ENCODE assay signal across 26 cellular contexts in the genomic region with DNA sequence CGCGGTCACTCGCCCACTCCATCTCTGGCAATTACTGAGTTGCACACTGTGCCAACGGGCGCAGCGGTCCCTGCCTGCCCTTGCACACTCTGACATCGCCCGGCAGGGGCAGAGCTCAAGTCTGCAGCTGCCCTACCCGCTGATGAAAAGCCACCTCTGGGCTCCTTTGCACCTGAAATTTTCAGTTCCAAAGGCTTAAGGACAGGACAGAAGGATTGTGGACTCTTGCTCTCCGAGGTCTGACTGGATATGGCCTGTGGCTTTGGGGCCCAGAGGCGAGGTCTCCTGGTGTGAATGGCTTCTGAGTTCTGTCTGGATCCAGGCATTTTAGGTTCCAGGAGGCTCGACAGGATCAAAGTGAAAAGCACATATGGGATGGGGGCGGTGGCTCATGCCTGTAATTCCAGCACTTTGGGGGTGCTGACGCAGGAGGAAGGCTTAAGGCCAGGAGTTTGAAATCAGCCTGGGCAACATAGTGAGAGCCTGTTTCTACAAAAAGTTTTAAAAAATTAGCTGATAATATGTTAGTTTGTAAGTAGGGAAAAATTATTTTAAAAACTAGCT.
DNase-seq lines count a peak whose midpoint lies in the region; ATAC-seq, FAIRE-seq and TF ChIP-seq lines count a peak whose summit lies in the region.
"Had no signal": no experiment of that assay in that cellular context is flagged by ENCODE, and none has a peak within 500 bp of the region (broad histone marks: within the 10 kb centered on the region; RNA-seq: fewer than 3 reads in every experiment).

No MANE protein-coding gene starts in this region.

- DNase-seq in ELF-1 (ENCODE audit: low read depth, low spot score) (peak; percentile 13), brain microvascular endothelial cell (no peak), sciatic nerve (ENCODE audit: low spot score) (peak; percentile 26), NCI-H146 treated with DMSO at 0.1 percent for 48 hours (lab: John Stamatoyannopoulos, UW; ENCODE audit: unreplicated experiment) (no peak), pancreas (no peak)
- DNase-seq: activated CD8-positive, alpha-beta T cell treated with anti-CD3 and anti-CD28 coated beads for 36 hours; activated naive CD8-positive, alpha-beta T cell treated with anti-CD3 and anti-CD28 coated beads for 36 hours; aorta; DND-41; foreskin keratinocyte; KG1; left colon; mesenchymal stem cell; NCI-H146; NCI-H524; small intestine; T-helper 17 cell; trophoblast cell had no signal

- intact Hi-C loops in sciatic nerve (cut with DNase I) (no loop called here), pancreas (cut with DNase I) (no loop called here)

- H2AFZ ChIP-seq in Loucy (ENCODE audit: low read length): peak overlapping the region; percentile 13; the same call in 1 of the 2 replicates

- no peaks in the 10 kb centered on the region for H3K9me2 ChIP-seq in Loucy (replicated peaks; ENCODE audit: low read depth, low read length)

- FAIRE-seq in pancreas (lab: Jason Lieb, UNC): no peak
- FAIRE-seq: GM18507, HTR-8/SVneo, RCC 7860, small intestine had no signal

- H3K4me3 ChIP-seq in Loucy (ENCODE audit: low read length, poor library complexity, severe bottlenecking) (no peak overlapping the region), brain microvascular endothelial cell (ENCODE audit: low read depth, low read length) (no peak overlapping the region), pancreas (no peak overlapping the region)
- H3K4me3 ChIP-seq: esophagus muscularis mucosa had no signal

- no peaks in the 10 kb centered on the region for H3K27me3 ChIP-seq in Loucy (ENCODE audit: insufficient read depth, low read length, poor library complexity, severe bottlenecking)
- H3K27me3 ChIP-seq in brain microvascular endothelial cell (replicated peaks): peaks cover 7% of the 10 kb centered on the region
- no peaks in the 10 kb centered on the region for H3K27me3 ChIP-seq in pancreas
- H3K27me3 ChIP-seq: esophagus muscularis mucosa, neutrophil had no signal

- H3K4me2 ChIP-seq in Loucy (ENCODE audit: low read depth, low read length, poor library complexity, severe bottlenecking): no peak overlapping the region

- H4K20me1 ChIP-seq in Loucy (ENCODE audit: insufficient read depth, low read length, poor library complexity, severe bottlenecking): no peaks in the 10 kb centered on the region

- H3K9me3 ChIP-seq in Loucy (ENCODE audit: insufficient read depth, low read depth, low read length): no peaks in the 10 kb centered on the region
- H3K9me3 ChIP-seq in pancreas: no peaks in the 10 kb centered on the region
- H3K9me3 ChIP-seq: esophagus muscularis mucosa, neutrophil had no signal

- in situ Hi-C loops in brain microvascular endothelial cell (cut with HindIII; ENCODE audit: low pct_ligation_motif_present, low sequenced_read_pairs): no loop called here

- TF ChIP-seq CTCF in Loucy (conservative IDR thresholded peaks at IDR 0.05; ENCODE audit: low read length) (no peak), brain microvascular endothelial cell (IDR thresholded peaks at IDR 0.05; ENCODE audit: low read depth, low read length, missing control alignments) (peak; percentile 19), pancreas (IDR thresholded peaks at IDR 0.05) (no peak)

- no peaks in the 10 kb centered on the region for H3K36me3 ChIP-seq in Loucy (ENCODE audit: insufficient read depth, low read length)
- no peaks in the 10 kb centered on the region for H3K36me3 ChIP-seq in brain microvascular endothelial cell (replicated peaks)
- H3K36me3 ChIP-seq in pancreas: no peaks in the 10 kb centered on the region
- H3K36me3 ChIP-seq: esophagus muscularis mucosa, neutrophil had no signal

- ATAC-seq in sciatic nerve (no peak), GM19395 (IDR thresholded peaks at IDR 0.05; ENCODE audit: unreplicated experiment) (no peak), pancreas (no peak)
- ATAC-seq: activated CD8-positive, alpha-beta T cell treated with anti-CD3 and anti-CD28 coated beads for 36 hours; foreskin keratinocyte; left colon; T-helper 17 cell had no signal

- H3K27ac ChIP-seq in brain microvascular endothelial cell (no peak overlapping the region), pancreas (no peak overlapping the region)
- H3K27ac ChIP-seq: C4-2B, esophagus muscularis mucosa, foreskin keratinocyte, neutrophil had no signal

- H3K4me1 ChIP-seq in Loucy (ENCODE audit: insufficient read depth, low read length, poor library complexity, severe bottlenecking) (peaks cover 9% of the 10 kb centered on the region), pancreas (peaks cover 0 to 5% (median 0%) of the 10 kb centered on the region in 3 donors)
- H3K4me1 ChIP-seq: esophagus muscularis mucosa, foreskin keratinocyte had no signal

- no peaks in the 10 kb centered on the region for H3F3A ChIP-seq in Loucy (ENCODE audit: low read depth)

- no peaks in the 10 kb centered on the region for H3K79me2 ChIP-seq in Loucy (ENCODE audit: insufficient read depth, low read length)

- 88 to 89% methylated on average over 14 of the region's 14 CpGs for WGBS in pancreas, 2 donors

- H3K9ac ChIP-seq in Loucy (ENCODE audit: low read depth, low read length, poor library complexity, severe bottlenecking): no peak overlapping the region

Comparison
In these comparisons a context has a peak if more than half of its experiments do, and no peak if none do; other contexts are left out.
1. DNase-seq: peak in ELF-1 (single experiment) and sciatic nerve (single experiment); none in brain microvascular endothelial cell (single experiment), NCI-H146 treated with DMSO at 0.1 percent for 48 hours (single experiment) and pancreas (0 of 6).